ENCODE assay signal across 1 cellular context in genomic region chr5:139268364-139269202, GRCh38.
TF ChIP-seq lines count a peak whose summit lies in the region.

No MANE protein-coding gene starts in this region.

TF ChIP-seq in GM12878, 131 proteins besides CTCF, POLR2A, EP300 and RAD21 (continues in another document):
- TF ChIP-seq CEBPB (IDR thresholded peaks at IDR 0.05; ENCODE audit: borderline replicate concordance in 1 of 2, low read depth in 2 of 2, low read length in 2 of 2) (no peak), ESRRA (IDR thresholded peaks at IDR 0.05; ENCODE audit: low read length) (no peak), E2F4 (IDR thresholded peaks at IDR 0.05; ENCODE audit: low read depth, low read length) (no peak), NR2C2 (IDR thresholded peaks at IDR 0.05; ENCODE audit: borderline replicate concordance, control insufficient read depth, insufficient read length, low read depth) (no peak), JUND (IDR thresholded peaks at IDR 0.05; ENCODE audit: low read depth, low read length) (no peak), CHD1 (IDR thresholded peaks at IDR 0.05; ENCODE audit: low read depth, low read length) (no peak), MEF2A (IDR thresholded peaks at IDR 0.05; ENCODE audit: insufficient read depth, low read depth, low read length) (peak; percentile 89), EED (IDR thresholded peaks at IDR 0.05; ENCODE audit: low read depth) (peak; percentile 78), MXI1 (IDR thresholded peaks at IDR 0.05; ENCODE audit: low read depth, low read length) (0 out of 2 replicates have a peak, but pooled peaks have one; percentile 6), TCF7 (IDR thresholded peaks at IDR 0.05; ENCODE audit: borderline replicate concordance) (no peak), MYC (IDR thresholded peaks at IDR 0.05; ENCODE audit: insufficient read depth, insufficient read length, insufficient replicate concordance, low read length, severe bottlenecking) (no peak), MTA3 (IDR thresholded peaks at IDR 0.05; ENCODE audit: borderline replicate concordance, low read length) (no peak), RAD51 (IDR thresholded peaks at IDR 0.05) (peak; percentile 17; the same call in 1 of the 2 replicates), HSF1 (IDR thresholded peaks at IDR 0.05; ENCODE audit: low read depth, low read length) (no peak), BHLHE40 (IDR thresholded peaks at IDR 0.05; ENCODE audit: borderline replicate concordance in 1 of 2, low read depth in 2 of 2, low read length in 1 of 2) (peak in 1 of 2 experiments; percentile 12; a peak in 1 of 4 replicates), JUNB (IDR thresholded peaks at IDR 0.05) (no peak), NFYA (IDR thresholded peaks at IDR 0.05; ENCODE audit: borderline replicate concordance, low read depth, low read length) (no peak), CREM (IDR thresholded peaks at IDR 0.05; ENCODE audit: low read depth) (no peak; the same call in 1 of the 2 replicates), FOXM1 (IDR thresholded peaks at IDR 0.05; ENCODE audit: low read depth, low read length) (peak; percentile 77; the same call in 1 of the 2 replicates), CBX3 (IDR thresholded peaks at IDR 0.05; ENCODE audit: borderline replicate concordance, low read depth) (no peak), DPF2 (IDR thresholded peaks at IDR 0.05) (0 out of 2 replicates have a peak, but pooled peaks have one; percentile 16), HDAC6 (IDR thresholded peaks at IDR 0.05; ENCODE audit: unreplicated experiment) (no peak), RELB (IDR thresholded peaks at IDR 0.05; ENCODE audit: low read depth) (0 out of 2 replicates have a peak, but pooled peaks have one; percentile 33), BCL3 (IDR thresholded peaks at IDR 0.05; ENCODE audit: borderline replicate concordance, insufficient read depth, low read depth, low read length, poor library complexity, severe bottlenecking) (no peak), BRCA1 (IDR thresholded peaks at IDR 0.05; ENCODE audit: low read depth, low read length) (no peak), RB1 (IDR thresholded peaks at IDR 0.05; ENCODE audit: borderline replicate concordance) (no peak), ZNF622 (IDR thresholded peaks at IDR 0.05) (no peak), RFX5 (IDR thresholded peaks at IDR 0.05; ENCODE audit: low read depth, low read length) (no peak), ETV6 (conservative IDR thresholded peaks at IDR 0.05 in 1 of 2, IDR thresholded peaks at IDR 0.05 in 1 of 2; ENCODE audit: borderline replicate concordance in 1 of 2, low read depth in 1 of 2) (no peak), KLF5 (IDR thresholded peaks at IDR 0.05; ENCODE audit: partially characterized antibody) (no peak), BMI1 (IDR thresholded peaks at IDR 0.05; ENCODE audit: borderline replicate concordance) (no peak), SUZ12 (IDR thresholded peaks at IDR 0.05; ENCODE audit: unreplicated experiment) (no peak), ZBTB40 (IDR thresholded peaks at IDR 0.05; ENCODE audit: borderline replicate concordance) (no peak)
- TF ChIP-seq, protein P1, sequence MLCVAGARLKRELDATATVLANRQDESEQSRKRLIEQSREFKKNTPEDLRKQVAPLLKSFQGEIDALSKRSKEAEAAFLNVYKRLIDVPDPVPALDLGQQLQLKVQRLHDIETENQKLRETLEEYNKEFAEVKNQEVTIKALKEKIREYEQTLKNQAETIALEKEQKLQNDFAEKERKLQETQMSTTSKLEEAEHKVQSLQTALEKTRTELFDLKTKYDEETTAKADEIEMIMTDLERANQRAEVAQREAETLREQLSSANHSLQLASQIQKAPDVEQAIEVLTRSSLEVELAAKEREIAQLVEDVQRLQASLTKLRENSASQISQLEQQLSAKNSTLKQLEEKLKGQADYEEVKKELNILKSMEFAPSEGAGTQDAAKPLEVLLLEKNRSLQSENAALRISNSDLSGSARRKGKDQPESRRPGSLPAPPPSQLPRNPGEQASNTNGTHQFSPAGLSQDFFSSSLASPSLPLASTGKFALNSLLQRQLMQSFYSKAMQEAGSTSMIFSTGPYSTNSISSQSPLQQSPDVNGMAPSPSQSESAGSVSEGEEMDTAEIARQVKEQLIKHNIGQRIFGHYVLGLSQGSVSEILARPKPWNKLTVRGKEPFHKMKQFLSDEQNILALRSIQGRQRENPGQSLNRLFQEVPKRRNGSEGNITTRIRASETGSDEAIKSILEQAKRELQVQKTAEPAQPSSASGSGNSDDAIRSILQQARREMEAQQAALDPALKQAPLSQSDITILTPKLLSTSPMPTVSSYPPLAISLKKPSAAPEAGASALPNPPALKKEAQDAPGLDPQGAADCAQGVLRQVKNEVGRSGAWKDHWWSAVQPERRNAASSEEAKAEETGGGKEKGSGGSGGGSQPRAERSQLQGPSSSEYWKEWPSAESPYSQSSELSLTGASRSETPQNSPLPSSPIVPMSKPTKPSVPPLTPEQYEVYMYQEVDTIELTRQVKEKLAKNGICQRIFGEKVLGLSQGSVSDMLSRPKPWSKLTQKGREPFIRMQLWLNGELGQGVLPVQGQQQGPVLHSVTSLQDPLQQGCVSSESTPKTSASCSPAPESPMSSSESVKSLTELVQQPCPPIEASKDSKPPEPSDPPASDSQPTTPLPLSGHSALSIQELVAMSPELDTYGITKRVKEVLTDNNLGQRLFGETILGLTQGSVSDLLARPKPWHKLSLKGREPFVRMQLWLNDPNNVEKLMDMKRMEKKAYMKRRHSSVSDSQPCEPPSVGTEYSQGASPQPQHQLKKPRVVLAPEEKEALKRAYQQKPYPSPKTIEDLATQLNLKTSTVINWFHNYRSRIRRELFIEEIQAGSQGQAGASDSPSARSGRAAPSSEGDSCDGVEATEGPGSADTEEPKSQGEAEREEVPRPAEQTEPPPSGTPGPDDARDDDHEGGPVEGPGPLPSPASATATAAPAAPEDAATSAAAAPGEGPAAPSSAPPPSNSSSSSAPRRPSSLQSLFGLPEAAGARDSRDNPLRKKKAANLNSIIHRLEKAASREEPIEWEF (IDR thresholded peaks at IDR 0.05; ENCODE audit: insufficient replicate concordance, low read depth, low read length) = peak; percentile 19
- TF ChIP-seq, protein P2, sequence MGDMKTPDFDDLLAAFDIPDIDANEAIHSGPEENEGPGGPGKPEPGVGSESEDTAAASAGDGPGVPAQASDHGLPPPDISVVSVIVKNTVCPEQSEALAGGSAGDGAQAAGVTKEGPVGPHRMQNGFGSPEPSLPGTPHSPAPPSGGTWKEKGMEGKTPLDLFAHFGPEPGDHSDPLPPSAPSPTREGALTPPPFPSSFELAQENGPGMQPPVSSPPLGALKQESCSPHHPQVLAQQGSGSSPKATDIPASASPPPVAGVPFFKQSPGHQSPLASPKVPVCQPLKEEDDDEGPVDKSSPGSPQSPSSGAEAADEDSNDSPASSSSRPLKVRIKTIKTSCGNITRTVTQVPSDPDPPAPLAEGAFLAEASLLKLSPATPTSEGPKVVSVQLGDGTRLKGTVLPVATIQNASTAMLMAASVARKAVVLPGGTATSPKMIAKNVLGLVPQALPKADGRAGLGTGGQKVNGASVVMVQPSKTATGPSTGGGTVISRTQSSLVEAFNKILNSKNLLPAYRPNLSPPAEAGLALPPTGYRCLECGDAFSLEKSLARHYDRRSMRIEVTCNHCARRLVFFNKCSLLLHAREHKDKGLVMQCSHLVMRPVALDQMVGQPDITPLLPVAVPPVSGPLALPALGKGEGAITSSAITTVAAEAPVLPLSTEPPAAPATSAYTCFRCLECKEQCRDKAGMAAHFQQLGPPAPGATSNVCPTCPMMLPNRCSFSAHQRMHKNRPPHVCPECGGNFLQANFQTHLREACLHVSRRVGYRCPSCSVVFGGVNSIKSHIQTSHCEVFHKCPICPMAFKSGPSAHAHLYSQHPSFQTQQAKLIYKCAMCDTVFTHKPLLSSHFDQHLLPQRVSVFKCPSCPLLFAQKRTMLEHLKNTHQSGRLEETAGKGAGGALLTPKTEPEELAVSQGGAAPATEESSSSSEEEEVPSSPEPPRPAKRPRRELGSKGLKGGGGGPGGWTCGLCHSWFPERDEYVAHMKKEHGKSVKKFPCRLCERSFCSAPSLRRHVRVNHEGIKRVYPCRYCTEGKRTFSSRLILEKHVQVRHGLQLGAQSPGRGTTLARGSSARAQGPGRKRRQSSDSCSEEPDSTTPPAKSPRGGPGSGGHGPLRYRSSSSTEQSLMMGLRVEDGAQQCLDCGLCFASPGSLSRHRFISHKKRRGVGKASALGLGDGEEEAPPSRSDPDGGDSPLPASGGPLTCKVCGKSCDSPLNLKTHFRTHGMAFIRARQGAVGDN (IDR thresholded peaks at IDR 0.05) = no peak; the same call in 1 of the 2 replicates
- TF ChIP-seq, protein P3, sequence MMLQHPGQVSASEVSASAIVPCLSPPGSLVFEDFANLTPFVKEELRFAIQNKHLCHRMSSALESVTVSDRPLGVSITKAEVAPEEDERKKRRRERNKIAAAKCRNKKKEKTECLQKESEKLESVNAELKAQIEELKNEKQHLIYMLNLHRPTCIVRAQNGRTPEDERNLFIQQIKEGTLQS (IDR thresholded peaks at IDR 0.05; ENCODE audit: borderline replicate concordance, extremely low read depth, low read depth, low read length) = no peak
- TF ChIP-seq, protein P4, sequence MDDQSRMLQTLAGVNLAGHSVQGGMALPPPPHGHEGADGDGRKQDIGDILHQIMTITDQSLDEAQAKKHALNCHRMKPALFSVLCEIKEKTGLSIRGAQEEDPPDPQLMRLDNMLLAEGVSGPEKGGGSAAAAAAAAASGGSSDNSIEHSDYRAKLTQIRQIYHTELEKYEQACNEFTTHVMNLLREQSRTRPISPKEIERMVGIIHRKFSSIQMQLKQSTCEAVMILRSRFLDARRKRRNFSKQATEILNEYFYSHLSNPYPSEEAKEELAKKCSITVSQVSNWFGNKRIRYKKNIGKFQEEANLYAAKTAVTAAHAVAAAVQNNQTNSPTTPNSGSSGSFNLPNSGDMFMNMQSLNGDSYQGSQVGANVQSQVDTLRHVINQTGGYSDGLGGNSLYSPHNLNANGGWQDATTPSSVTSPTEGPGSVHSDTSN (IDR thresholded peaks at IDR 0.05; ENCODE audit: insufficient replicate concordance, low read depth, low read length) = no peak
- TF ChIP-seq, protein P5, sequence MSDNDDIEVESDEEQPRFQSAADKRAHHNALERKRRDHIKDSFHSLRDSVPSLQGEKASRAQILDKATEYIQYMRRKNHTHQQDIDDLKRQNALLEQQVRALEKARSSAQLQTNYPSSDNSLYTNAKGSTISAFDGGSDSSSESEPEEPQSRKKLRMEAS (IDR thresholded peaks at IDR 0.05; ENCODE audit: low read depth, low read length) = no peak
